In genomic region chr5:1167728-1168709, GRCh38 we compare ENCODE assay signal across 7 cellular contexts.
A peak's percentile ranks its signal among the peaks of the same experiment; 100 is the strongest.
DNase-seq lines count a peak whose midpoint lies in the region; ATAC-seq and TF ChIP-seq lines count a peak whose summit lies in the region.

No MANE protein-coding gene starts in this region.

- peak; percentile 66 for TF ChIP-seq CTCF in GM13976 (IDR thresholded peaks at IDR 0.05; ENCODE audit: borderline replicate concordance, control extremely low read depth, extremely low read depth, insufficient read depth, missing control alignments)

- DNase-seq in GM13976 (ENCODE audit: low spot score) (peak; percentile 88), NCI-H2171 treated with DMSO at 0.1 percent for 48 hours (lab: John Stamatoyannopoulos, UW) (peak; percentile 86), cerebellar cortex (ENCODE audit: low spot score) (peak; percentile 77), kidney tubule cell (ENCODE audit: low spot score) (peak; percentile 73)
- peak; percentile 20 for DNase-seq in activated CD4-positive, CD25-positive, alpha-beta regulatory T cell treated with anti-CD3 and anti-CD28 coated beads, Interleukin-2, amount 50 U/mL, for 16 hours (ENCODE audit: low read depth, low spot score)
- DNase-seq in stimulated activated CD4-positive, alpha-beta T cell treated with anti-CD3 and anti-CD28 coated beads, Interleukin-1b, Interleukin-23, amount 100 ng/mL, for 4 hours (ENCODE audit: low read depth in 2 of 2), result peak; percentile 43 to 49

- peak; percentile 43 for ATAC-seq in HG03039 (IDR thresholded peaks at IDR 0.05; ENCODE audit: unreplicated experiment)

- in situ Hi-C loops in GM13976 (cut with MboI; ENCODE audit: low sequenced_read_pairs, unreplicated experiment), result no loop called here

Comparison
In these comparisons a context has a peak if more than half of its experiments do, and no peak if none do; other contexts are left out.
1. Peak in every context shown above with its lines: DNase-seq and ATAC-seq.
2. DNase-seq: peak in every context shown above with its lines; median percentile 88 in GM13976; 86 in NCI-H2171 treated with DMSO at 0.1 percent for 48 hours; 77 in cerebellar cortex; 73 in kidney tubule cell; 46 in stimulated activated CD4-positive, alpha-beta T cell treated with anti-CD3 and anti-CD28 coated beads, Interleukin-1b, Interleukin-23, amount 100 ng/mL, for 4 hours; 20 in activated CD4-positive, CD25-positive, alpha-beta regulatory T cell treated with anti-CD3 and anti-CD28 coated beads, Interleukin-2, amount 50 U/mL, for 16 hours.